ENCODE assay signal across 20 cellular contexts in the genomic region with DNA sequence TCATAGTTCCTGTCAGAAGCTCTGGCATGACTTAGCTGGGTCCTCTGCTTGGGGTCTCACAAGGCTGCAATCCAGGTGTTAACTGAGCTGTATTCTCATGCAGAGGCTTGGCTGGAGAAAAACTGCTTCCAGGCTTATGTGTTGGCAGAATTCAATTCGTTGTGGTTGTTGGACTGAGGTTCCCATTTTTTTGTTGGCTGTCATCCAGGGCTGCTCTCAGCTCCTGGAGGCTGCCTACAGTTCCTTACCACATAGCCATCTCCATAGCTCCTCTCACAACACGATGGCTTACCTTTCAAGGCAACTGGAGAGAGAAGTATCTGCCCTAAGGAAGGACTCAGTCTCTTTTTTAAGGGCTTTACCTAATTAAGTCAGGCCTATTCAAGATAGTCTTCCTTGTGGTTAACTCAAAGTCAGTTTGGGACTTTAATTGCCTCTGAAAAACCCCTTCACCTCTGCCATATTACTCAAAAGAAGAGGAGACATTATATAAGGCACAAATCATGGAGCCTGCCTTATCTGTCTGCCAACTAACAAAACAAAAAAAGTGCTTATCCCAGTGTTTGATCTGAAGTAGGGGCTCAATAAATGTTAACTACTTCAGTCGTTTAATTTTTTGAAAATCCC. TPM values are rescaled to one million over a fixed set of nuclear protein-coding genes. Genes with fewer than 3 reads are reported as not detected.
A peak's percentile ranks its signal among the peaks of the same experiment; 100 is the strongest.
DNase-seq lines count a peak whose midpoint lies in the region; ATAC-seq lines count a peak whose summit lies in the region.
"Had no signal": no experiment of that assay in that cellular context is flagged by ENCODE, and none has a peak within 500 bp of the region (broad histone marks: within the 10 kb centered on the region; RNA-seq: fewer than 3 reads in every experiment).

No MANE protein-coding gene starts in this region.

- DNase-seq in SKM-1 treated with dmso at 0.1 percent for 144 hours (lab: John Stamatoyannopoulos, UW; ENCODE audit: unreplicated experiment) = peak; percentile 4
- no peak for DNase-seq in SKM-1 (lab: John Stamatoyannopoulos, UW; ENCODE audit: unreplicated experiment)
- DNase-seq in naive thymus-derived CD8-positive, alpha-beta T cell = no peak
- no peak for DNase-seq in NCI-H2029 (lab: John Stamatoyannopoulos, UW)
- DNase-seq in activated effector memory CD4-positive, alpha-beta T cell treated with Interleukin-2 at 50 U/mL for 16 hours = no peak
- DNase-seq: 8988T, activated gamma-delta T cell, esophagus squamous epithelium, NCI-H526, occipital lobe, SHP77, small intestine had no signal

- POLR2A ChIA-PET in naive thymus-derived CD8-positive, alpha-beta T cell (lab: Charles Lee) = interaction anchor here (0.8 to 5.2 kb wide), 3 partner anchors 10 to 54 kb away, joined by 3 to 63 read pairs (median 16); partner anchors contain the start of gene MRPL17

- H3K4me3 Mint-ChIP-seq in activated T-helper 17 cell treated with anti-CD3 and anti-CD28 coated beads, Interleukin-2, amount 50 U/mL, for 72 hours = peak overlapping the region; percentile 70
- peak overlapping the region; percentile 3 to 64 (median 24) for H3K4me3 Mint-ChIP-seq in naive thymus-derived CD8-positive, alpha-beta T cell
- H3K4me3 Mint-ChIP-seq: WTC11 had no signal

- H3K36me3 Mint-ChIP-seq in activated T-helper 17 cell treated with anti-CD3 and anti-CD28 coated beads, Interleukin-2, amount 50 U/mL, for 72 hours (ENCODE audit: low read depth) = peaks cover 86% of the 10 kb centered on the region
- H3K36me3 Mint-ChIP-seq in naive thymus-derived CD8-positive, alpha-beta T cell = peaks cover 4 to 63% (median 20%) of the 10 kb centered on the region in 3 donors
- H3K36me3 Mint-ChIP-seq: WTC11 had no signal

- peaks cover 55% of the 10 kb centered on the region for H3K4me1 Mint-ChIP-seq in activated T-helper 17 cell treated with anti-CD3 and anti-CD28 coated beads, Interleukin-2, amount 50 U/mL, for 72 hours
- peaks cover 44 to 90% (median 86%) of the 10 kb centered on the region in 4 donors for H3K4me1 Mint-ChIP-seq in naive thymus-derived CD8-positive, alpha-beta T cell
- H3K4me1 Mint-ChIP-seq: WTC11 had no signal

- peak overlapping the region; percentile 80 for H3K27ac Mint-ChIP-seq in activated T-helper 17 cell treated with anti-CD3 and anti-CD28 coated beads, Interleukin-2, amount 50 U/mL, for 72 hours
- peak overlapping the region; percentile 80 to 93 (median 87) for H3K27ac Mint-ChIP-seq in naive thymus-derived CD8-positive, alpha-beta T cell
- H3K27ac Mint-ChIP-seq: WTC11 had no signal

- H3K9me3 Mint-ChIP-seq in activated T-helper 17 cell treated with anti-CD3 and anti-CD28 coated beads, Interleukin-2, amount 50 U/mL, for 72 hours = no peaks in the 10 kb centered on the region
- no peaks in the 10 kb centered on the region for H3K9me3 Mint-ChIP-seq in naive thymus-derived CD8-positive, alpha-beta T cell
- H3K9me3 Mint-ChIP-seq: WTC11 had no signal

- H3K27me3 Mint-ChIP-seq in activated T-helper 17 cell treated with anti-CD3 and anti-CD28 coated beads, Interleukin-2, amount 50 U/mL, for 72 hours = no peaks in the 10 kb centered on the region
- no peaks in the 10 kb centered on the region for H3K27me3 Mint-ChIP-seq in naive thymus-derived CD8-positive, alpha-beta T cell

- ATAC-seq in HG02870 (IDR thresholded peaks at IDR 0.05; ENCODE audit: unreplicated experiment) (peak; percentile 45), GM21717 (IDR thresholded peaks at IDR 0.05; ENCODE audit: unreplicated experiment) (no peak)
- ATAC-seq in activated T-helper 17 cell treated with anti-CD3 and anti-CD28 coated beads, Interleukin-2, amount 50 U/mL, for 72 hours (replicated peaks) = peak; percentile 65
- no peak for ATAC-seq in naive thymus-derived CD8-positive, alpha-beta T cell
- ATAC-seq: WTC11 had no signal

RNA-seq across cellular contexts. Expression of gene OR2AG2, which starts 35.2 kb away (rescaled TPM):
- under 1 TPM in 1 of 2 donors, not detected in 1; 0.08 TPM for total RNA-seq in activated T-helper 17 cell treated with anti-CD3 and anti-CD28 coated beads, Interleukin-2, amount 50 U/mL, for 72 hours
- not detected for total RNA-seq in naive thymus-derived CD8-positive, alpha-beta T cell
- polyA plus RNA-seq in naive thymus-derived CD8-positive, alpha-beta T cell = not detected

RNA-seq across cellular contexts. Expression of gene OR2AG1, which starts 46.2 kb away (rescaled TPM):
- total RNA-seq in activated T-helper 17 cell treated with anti-CD3 and anti-CD28 coated beads, Interleukin-2, amount 50 U/mL, for 72 hours = not detected
- not detected for total RNA-seq in naive thymus-derived CD8-positive, alpha-beta T cell
- polyA plus RNA-seq in naive thymus-derived CD8-positive, alpha-beta T cell = not detected
- total RNA-seq: chondrocyte, esophagus squamous epithelium, H1, lung, occipital lobe, tibial nerve, WTC11 had no signal
- polyA plus RNA-seq: H1, lung, small intestine had no signal

RNA-seq across cellular contexts. Expression of gene MRPL17, which starts 53.5 kb away (rescaled TPM):
- total RNA-seq in activated T-helper 17 cell treated with anti-CD3 and anti-CD28 coated beads, Interleukin-2, amount 50 U/mL, for 72 hours = 10 to 100 TPM; 65.8 to 74.7 TPM
- 10 to 100 TPM; 27.5 to 30.1 TPM for total RNA-seq in naive thymus-derived CD8-positive, alpha-beta T cell
- polyA plus RNA-seq in naive thymus-derived CD8-positive, alpha-beta T cell = 10 to 100 TPM; 16.2 to 23.6 (median 16.5) TPM

Comparison
In these comparisons a context has a peak if more than half of its experiments do, and no peak if none do; other contexts are left out.
1. ATAC-seq: peak in HG02870 (single experiment) and activated T-helper 17 cell treated with anti-CD3 and anti-CD28 coated beads, Interleukin-2, amount 50 U/mL, for 72 hours (single experiment); none in naive thymus-derived CD8-positive, alpha-beta T cell (0 of 2) and GM21717 (single experiment).